13 cellular contexts compared by ENCODE assay signal in genomic region chr10:132972986-132973902, GRCh38. TPM values are rescaled to one million over a fixed set of nuclear protein-coding genes. Genes with fewer than 3 reads are reported as not detected.
"Had no signal": no experiment of that assay in that cellular context is flagged by ENCODE, and none has a peak within 500 bp of the region (broad histone marks: within the 10 kb centered on the region; RNA-seq: fewer than 3 reads in every experiment).

No MANE protein-coding gene starts in this region.

- H3K4me3 Mint-ChIP-seq: activated naive CD8-positive, alpha-beta T cell treated with anti-CD3 and anti-CD28 coated beads, Interleukin-2, amount 10 ng/mL, durations not matched to agents 7 days and 5 days; natural killer cell; T-cell had no signal

- ATAC-seq: esophagus mucosa, natural killer cell, T-cell had no signal

- H3K4me3 ChIP-seq: ascending aorta, mucosa of descending colon, tibial nerve had no signal

- DNase-seq: activated CD4-positive, alpha-beta T cell treated with anti-CD3 and anti-CD28 coated beads, Interleukin-2, amount 50 U/mL, for 1 hour; activated naive CD8-positive, alpha-beta T cell treated with anti-CD3 and anti-CD28 coated beads, Interleukin-2, amount 10 ng/mL, durations not matched to agents 7 days and 5 days; activated T-cell treated with anti-CD3 and anti-CD28 coated beads, Interleukin-2, amount 50 U/mL, for 1 hour; mammary epithelial cell; natural killer cell; stimulated activated CD4-positive, alpha-beta T cell treated with anti-CD3 and anti-CD28 coated beads, Interleukin-15, amount 100 ng/mL, for 24 hours; stimulated activated CD4-positive, alpha-beta T cell treated with anti-CD3 and anti-CD28 coated beads, Interleukin-4, amount 100 ng/mL, for 4 hours; T-cell had no signal

- H3K9me3 ChIP-seq: ascending aorta, mucosa of descending colon had no signal

- H3K36me3 ChIP-seq: ascending aorta, tibial nerve had no signal

- H3K4me1 ChIP-seq: ascending aorta, tibial nerve had no signal

- H3K27me3 ChIP-seq: ascending aorta had no signal

- H3K9me3 Mint-ChIP-seq: activated naive CD8-positive, alpha-beta T cell treated with anti-CD3 and anti-CD28 coated beads, Interleukin-2, amount 10 ng/mL, durations not matched to agents 7 days and 5 days; natural killer cell had no signal

- H3K27ac Mint-ChIP-seq: activated naive CD8-positive, alpha-beta T cell treated with anti-CD3 and anti-CD28 coated beads, Interleukin-2, amount 10 ng/mL, durations not matched to agents 7 days and 5 days; natural killer cell; T-cell had no signal

- H3K4me1 Mint-ChIP-seq: activated naive CD8-positive, alpha-beta T cell treated with anti-CD3 and anti-CD28 coated beads, Interleukin-2, amount 10 ng/mL, durations not matched to agents 7 days and 5 days; natural killer cell had no signal

- H3K27ac ChIP-seq: ascending aorta, tibial nerve had no signal

- H3K36me3 Mint-ChIP-seq: activated naive CD8-positive, alpha-beta T cell treated with anti-CD3 and anti-CD28 coated beads, Interleukin-2, amount 10 ng/mL, durations not matched to agents 7 days and 5 days; natural killer cell; T-cell had no signal

RNA-seq across cellular contexts. Expression of gene CFAP46, which starts 30.9 kb away (rescaled TPM):
- total RNA-seq: activated naive CD8-positive, alpha-beta T cell treated with anti-CD3 and anti-CD28 coated beads, Interleukin-2, amount 10 ng/mL, durations not matched to agents 7 days and 5 days; ascending aorta; SK-MEL-5; T-cell had no signal
